31 cellular contexts compared by ENCODE assay signal in the genomic region with DNA sequence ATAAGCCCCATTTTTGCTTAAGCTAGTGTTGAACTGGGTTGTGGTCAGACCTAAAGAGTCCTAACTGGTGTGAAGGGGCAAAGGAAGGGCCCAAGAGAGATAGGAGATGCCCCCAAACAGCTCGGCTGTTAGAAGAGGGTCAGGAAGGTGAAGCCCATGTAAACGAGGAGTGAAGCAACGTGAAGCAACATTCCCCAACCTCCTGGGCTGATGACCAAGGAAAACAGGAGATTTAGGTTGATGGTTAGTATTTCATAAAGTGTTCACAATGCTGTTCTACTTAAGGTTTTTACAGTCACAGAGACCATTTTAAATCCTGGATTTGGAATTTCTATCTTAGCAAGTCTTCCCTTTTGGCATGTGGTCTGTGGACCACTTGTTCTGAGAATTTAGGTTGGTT.
"Had no signal": no experiment of that assay in that cellular context is flagged by ENCODE, and none has a peak within 500 bp of the region (broad histone marks: within the 10 kb centered on the region; RNA-seq: fewer than 3 reads in every experiment).

No MANE protein-coding gene starts in this region.

- H3K27ac Mint-ChIP-seq: activated CD8-positive, alpha-beta T cell treated with anti-CD3 and anti-CD28 coated beads for 36 hours; activated naive CD8-positive, alpha-beta T cell treated with anti-CD3 and anti-CD28 coated beads, Interleukin-2, amount 10 ng/mL, durations not matched to agents 7 days and 5 days; activated T-cell treated with anti-CD3 and anti-CD28 coated beads, Interleukin-2, amount 50 U/mL, for 72 hours; activated T-helper 2 cell treated with anti-CD3 and anti-CD28 coated beads, Interferon-gamma antibody, Interleukin-2, Interleukin-4, amounts not matched to agents 10 μg/mL and 5 μg/mL and 100 μg/mL, durations not matched to agents 14 hours and 24 hours and 36 hours; IgD-negative memory B cell; T-helper 17 cell had no signal

- H3K4me1 ChIP-seq: Peyer's patch had no signal

- H3K27me3 Mint-ChIP-seq: activated naive CD8-positive, alpha-beta T cell treated with anti-CD3 and anti-CD28 coated beads, Interleukin-2, amount 10 ng/mL, durations not matched to agents 7 days and 5 days had no signal

- DNase-seq: activated CD4-positive, alpha-beta T cell treated with anti-CD3 and anti-CD28 coated beads, Interleukin-2, amount 50 U/mL, for 1 hour; activated CD4-positive, CD25-positive, alpha-beta regulatory T cell; activated CD8-positive, alpha-beta memory T cell treated with anti-CD3 and anti-CD28 coated beads, Interleukin-2, amount 50 U/mL, for 4 hours; activated CD8-positive, alpha-beta T cell treated with anti-CD3 and anti-CD28 coated beads for 36 hours; activated gamma-delta T cell treated with Interleukin-2 at 50 U/mL for 16 hours; activated naive CD4-positive, alpha-beta T cell treated with anti-CD3 and anti-CD28 coated beads, Interleukin-2, amount 50 U/mL, for 16 hours; activated naive CD8-positive, alpha-beta T cell treated with anti-CD3 and anti-CD28 coated beads, Interleukin-2, amount 10 ng/mL, durations not matched to agents 7 days and 5 days; activated T-cell treated with anti-CD3 and anti-CD28 coated beads, Interleukin-2, amount 50 U/mL, for 72 hours; aorta; brain microvascular endothelial cell; cerebellar nuclear complex; KG1; MG63; MV-4-11; NCI-H1092 treated with DMSO at 0.1 percent for 48 hours; NCI-H1417 treated with DMSO at 0.1 percent for 48 hours; NCI-H1694; NCI-H2029; NCI-H345; NCI-H510A; NCI-H526 treated with DMSO at 0.1 percent for 48 hours; NK-92 treated with Interleukin-12 subunit alpha and Interleukin-12 subunit beta, amount 100 ng/mL, for 24 hours; Peyer's patch; SHP77; T-helper 17 cell; T1000 had no signal

- H3K27ac ChIP-seq: brain microvascular endothelial cell, Peyer's patch, RWPE1, VCaP had no signal

- H3K4me3 Mint-ChIP-seq: activated CD8-positive, alpha-beta T cell treated with anti-CD3 and anti-CD28 coated beads for 36 hours; activated naive CD8-positive, alpha-beta T cell treated with anti-CD3 and anti-CD28 coated beads, Interleukin-2, amount 10 ng/mL, durations not matched to agents 7 days and 5 days; activated T-cell treated with anti-CD3 and anti-CD28 coated beads, Interleukin-2, amount 50 U/mL, for 72 hours; IgD-negative memory B cell; T-helper 17 cell had no signal

- ATAC-seq: activated CD8-positive, alpha-beta T cell treated with anti-CD3 and anti-CD28 coated beads for 36 hours; activated T-cell treated with anti-CD3 and anti-CD28 coated beads, Interleukin-2, amount 50 U/mL, for 72 hours; T-helper 17 cell had no signal

- H3K4me1 Mint-ChIP-seq: activated naive CD8-positive, alpha-beta T cell treated with anti-CD3 and anti-CD28 coated beads, Interleukin-2, amount 10 ng/mL, durations not matched to agents 7 days and 5 days; T-helper 17 cell had no signal

- H3K36me3 Mint-ChIP-seq: activated naive CD8-positive, alpha-beta T cell treated with anti-CD3 and anti-CD28 coated beads, Interleukin-2, amount 10 ng/mL, durations not matched to agents 7 days and 5 days; IgD-negative memory B cell had no signal

- H3K4me3 ChIP-seq: MG63, Peyer's patch had no signal

- FAIRE-seq: TTC549 had no signal

- H3K36me3 ChIP-seq: brain microvascular endothelial cell, MG63, Peyer's patch had no signal

- H3K27me3 ChIP-seq: brain microvascular endothelial cell, MG63, Peyer's patch had no signal

- H3K9me3 Mint-ChIP-seq: activated CD8-positive, alpha-beta T cell treated with anti-CD3 and anti-CD28 coated beads for 36 hours; activated T-cell treated with anti-CD3 and anti-CD28 coated beads, Interleukin-2, amount 50 U/mL, for 72 hours; activated T-helper 2 cell treated with anti-CD3 and anti-CD28 coated beads, Interferon-gamma antibody, Interleukin-2, Interleukin-4, amounts not matched to agents 10 μg/mL and 5 μg/mL and 100 μg/mL, durations not matched to agents 14 hours and 24 hours and 36 hours had no signal
